28 cellular contexts compared by ENCODE assay signal in the genomic region with DNA sequence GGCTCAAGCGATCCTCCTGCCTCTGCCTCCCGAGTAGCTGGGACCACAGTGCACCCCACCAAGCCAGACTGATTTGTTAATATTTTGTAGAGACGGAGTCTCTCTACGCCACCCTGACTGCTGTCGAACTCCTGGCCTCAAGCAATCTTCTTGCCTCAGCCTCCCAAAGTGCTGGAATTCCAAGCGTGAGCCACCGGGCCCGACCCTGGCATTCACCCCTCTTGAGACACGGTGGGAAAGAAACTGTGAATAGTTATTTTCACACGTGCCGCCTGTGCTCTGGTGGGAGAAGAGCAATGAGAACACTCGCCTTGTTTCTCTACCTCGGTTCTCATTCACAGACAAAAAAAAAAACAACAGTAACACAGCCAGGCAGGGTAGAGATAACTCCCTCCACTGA.
"Had no signal": no experiment of that assay in that cellular context is flagged by ENCODE, and none has a peak within 500 bp of the region (broad histone marks: within the 10 kb centered on the region; RNA-seq: fewer than 3 reads in every experiment).

No MANE protein-coding gene starts in this region.

- DNase-seq: activated CD4-positive, alpha-beta T cell treated with anti-CD3 and anti-CD28 coated beads for 4 hours; activated CD4-positive, alpha-beta T cell treated with anti-CD3 and anti-CD28 coated beads, Interleukin-2, amount 50 U/mL, for 48 hours; activated CD8-positive, alpha-beta memory T cell treated with anti-CD3 and anti-CD28 coated beads for 24 hours; activated effector memory CD4-positive, alpha-beta T cell treated with anti-CD3 and anti-CD28 coated beads, Interleukin-2, amount 50 U/mL, for 16 hours; activated naive CD4-positive, alpha-beta T cell treated with anti-CD3 and anti-CD28 coated beads for 36 hours; activated naive CD8-positive, alpha-beta T cell treated with anti-CD3 and anti-CD28 coated beads, Interleukin-2, amount 10 ng/mL, durations not matched to agents 7 days and 5 days; cerebellar nuclear complex; cortex of kidney; head of caudate nucleus; hypothalamus; immature natural killer cell; kidney glomerular epithelial cell; left lung; lower lobe of right lung; mesenchymal stem cell; pancreas; sigmoid colon; small intestine; stimulated activated CD4-positive, alpha-beta T cell treated with anti-CD3 and anti-CD28 coated beads, Interleukin-4, amount 100 ng/mL, for 24 hours; T-cell; uterus had no signal

- FAIRE-seq: pancreas, small intestine had no signal

- H3K9me3 ChIP-seq: left lung, lower lobe of right lung, pancreas, prostate gland, sigmoid colon, thoracic aorta, uterus had no signal

- H3K36me3 ChIP-seq: left lung, lower lobe of right lung, pancreas, prostate gland, thoracic aorta, uterus had no signal

- H3K4me3 ChIP-seq: left lung, lower lobe of right lung, pancreas, prostate gland, sigmoid colon, thoracic aorta, uterus had no signal

- H3K27me3 ChIP-seq: left lung, pancreas, sigmoid colon, uterus had no signal

- H3K9me3 Mint-ChIP-seq: activated naive CD4-positive, alpha-beta T cell treated with anti-CD3 and anti-CD28 coated beads for 36 hours; activated naive CD8-positive, alpha-beta T cell treated with anti-CD3 and anti-CD28 coated beads, Interleukin-2, amount 10 ng/mL, durations not matched to agents 7 days and 5 days; activated T-helper 1 cell treated with anti-CD3 and anti-CD28 coated beads, Interleukin-12 subunit alpha, Interleukin-12 subunit beta, Interleukin-2, Interleukin-4 antibody, amounts not matched to agents 30 ng/mL and 10 ng/mL and 1 ng/mL, durations not matched to agents 14 hours and 24 hours and 36 hours; immature natural killer cell; nephron; stimulated activated effector memory CD8-positive, alpha-beta T cell treated with anti-CD3 and anti-CD28 coated beads, Interleukin-12 subunit alpha, Interleukin-12 subunit beta, amount 100 ng/mL, for 72 hours; stimulated activated naive CD8-positive, alpha-beta T cell treated with anti-CD3 and anti-CD28 coated beads, Interleukin-15, Interleukin-2, amounts not matched to agents 100 ng/mL and 50 ng/mL, for 24 hours; T-cell; type B pancreatic cell had no signal

- H3K27ac Mint-ChIP-seq: activated naive CD4-positive, alpha-beta T cell treated with anti-CD3 and anti-CD28 coated beads for 36 hours; activated naive CD8-positive, alpha-beta T cell treated with anti-CD3 and anti-CD28 coated beads, Interleukin-2, amount 10 ng/mL, durations not matched to agents 7 days and 5 days; activated T-helper 1 cell treated with anti-CD3 and anti-CD28 coated beads, Interleukin-12 subunit alpha, Interleukin-12 subunit beta, Interleukin-2, Interleukin-4 antibody, amounts not matched to agents 30 ng/mL and 10 ng/mL and 1 ng/mL, durations not matched to agents 14 hours and 24 hours and 36 hours; stimulated activated effector memory CD8-positive, alpha-beta T cell treated with anti-CD3 and anti-CD28 coated beads, Interleukin-12 subunit alpha, Interleukin-12 subunit beta, amount 100 ng/mL, for 72 hours; stimulated activated naive CD8-positive, alpha-beta T cell treated with anti-CD3 and anti-CD28 coated beads, Interleukin-15, Interleukin-2, amounts not matched to agents 100 ng/mL and 50 ng/mL, for 24 hours; T-cell had no signal

- H3K27ac ChIP-seq: left lung, lower lobe of right lung, pancreas, prostate gland, sigmoid colon, thoracic aorta, uterus had no signal

- H3K4me1 Mint-ChIP-seq: activated naive CD8-positive, alpha-beta T cell treated with anti-CD3 and anti-CD28 coated beads, Interleukin-2, amount 10 ng/mL, durations not matched to agents 7 days and 5 days had no signal

- H3K4me1 ChIP-seq: pancreas, prostate gland, sigmoid colon, uterus had no signal

- H3K27me3 Mint-ChIP-seq: activated naive CD8-positive, alpha-beta T cell treated with anti-CD3 and anti-CD28 coated beads, Interleukin-2, amount 10 ng/mL, durations not matched to agents 7 days and 5 days; stimulated activated naive CD8-positive, alpha-beta T cell treated with anti-CD3 and anti-CD28 coated beads, Interleukin-15, Interleukin-2, amounts not matched to agents 100 ng/mL and 50 ng/mL, for 24 hours; T-cell; type B pancreatic cell had no signal

- H3K4me3 Mint-ChIP-seq: activated naive CD4-positive, alpha-beta T cell treated with anti-CD3 and anti-CD28 coated beads for 36 hours; activated naive CD8-positive, alpha-beta T cell treated with anti-CD3 and anti-CD28 coated beads, Interleukin-2, amount 10 ng/mL, durations not matched to agents 7 days and 5 days; activated T-helper 1 cell treated with anti-CD3 and anti-CD28 coated beads, Interleukin-12 subunit alpha, Interleukin-12 subunit beta, Interleukin-2, Interleukin-4 antibody, amounts not matched to agents 30 ng/mL and 10 ng/mL and 1 ng/mL, durations not matched to agents 14 hours and 24 hours and 36 hours; immature natural killer cell; nephron; stimulated activated effector memory CD8-positive, alpha-beta T cell treated with anti-CD3 and anti-CD28 coated beads, Interleukin-12 subunit alpha, Interleukin-12 subunit beta, amount 100 ng/mL, for 72 hours; stimulated activated naive CD8-positive, alpha-beta T cell treated with anti-CD3 and anti-CD28 coated beads, Interleukin-15, Interleukin-2, amounts not matched to agents 100 ng/mL and 50 ng/mL, for 24 hours; T-cell; type B pancreatic cell had no signal
